ENCODE assay signal across 6 cellular contexts in the genomic region with DNA sequence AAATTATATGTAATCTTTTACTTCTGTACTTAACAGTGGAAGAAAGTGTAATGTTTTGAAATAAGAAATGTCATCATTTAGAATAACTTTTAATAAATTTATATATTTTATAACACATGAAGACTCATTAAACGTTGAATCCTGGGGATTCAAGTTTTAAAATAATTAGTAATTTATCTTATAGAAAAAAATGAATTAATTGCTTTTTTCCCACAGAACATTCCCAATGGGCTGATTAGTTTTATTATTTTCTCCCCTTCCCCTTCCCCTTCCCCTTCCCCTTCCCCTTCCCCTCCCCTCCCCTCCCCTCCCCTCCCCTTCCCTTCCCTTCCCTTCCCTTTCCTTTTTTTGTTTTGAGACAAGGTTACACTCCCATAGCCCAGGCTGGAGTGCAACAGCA.
"Had no signal": no experiment of that assay in that cellular context is flagged by ENCODE, and none has a peak within 500 bp of the region (broad histone marks: within the 10 kb centered on the region; RNA-seq: fewer than 3 reads in every experiment).

No MANE protein-coding gene starts in this region.

- H3K27ac ChIP-seq: GM23248 had no signal

- H3K4me3 ChIP-seq: GM23248, HAP-1 had no signal

- H3K36me3 ChIP-seq: HAP-1 had no signal

- FAIRE-seq: HTR-8/SVneo had no signal

- DNase-seq: GM23248, GOT3, H7, KG1 had no signal

- H3K4me1 ChIP-seq: HAP-1 had no signal

- H3K9ac ChIP-seq: GM23248 had no signal

- H3K9me3 ChIP-seq: HAP-1 had no signal

- H2AFZ ChIP-seq: GM23248 had no signal
